Comparison of ENCODE assay signal across 2 cellular contexts in genomic region chrX:77415882-77416281, GRCh38.
TF ChIP-seq lines count a peak whose summit lies in the region.

No MANE protein-coding gene starts in this region.

TF ChIP-seq in SK-N-SH treated with all-trans-retinoic acid at 6 μM for 48 hours, 23 proteins besides CTCF, POLR2A, EP300 and RAD21 (continued from another document):
- TF ChIP-seq ARNTL (CRISPR knock-in tag; IDR thresholded peaks at IDR 0.05; ENCODE audit: borderline replicate concordance, low read depth) (no peak), ZFP30 (CRISPR knock-in tag; IDR thresholded peaks at IDR 0.05) (no peak), TOX (CRISPR knock-in tag; IDR thresholded peaks at IDR 0.05; ENCODE audit: borderline replicate concordance) (no peak), CREB5 (CRISPR knock-in tag; IDR thresholded peaks at IDR 0.05; ENCODE audit: low read depth) (no peak), CSRNP3 (CRISPR knock-in tag; IDR thresholded peaks at IDR 0.05) (no peak), TCF4 (CRISPR knock-in tag; IDR thresholded peaks at IDR 0.05; ENCODE audit: borderline replicate concordance) (no peak), PPARA (CRISPR knock-in tag; IDR thresholded peaks at IDR 0.05; ENCODE audit: borderline replicate concordance) (no peak), OSR1 (CRISPR knock-in tag; IDR thresholded peaks at IDR 0.05) (no peak), GLIS3 (CRISPR knock-in tag; IDR thresholded peaks at IDR 0.05) (no peak)

TF ChIP-seq in endothelial cell of umbilical vein, 7 proteins besides CTCF, POLR2A, EP300 and RAD21 (continued from another document):
- TF ChIP-seq MAX (IDR thresholded peaks at IDR 0.05; ENCODE audit: insufficient read depth, insufficient read length), result no peak
- TF ChIP-seq GATA2 (IDR thresholded peaks at IDR 0.05; ENCODE audit: insufficient read depth, insufficient read length, low read depth, low read length), result no peak
- no peak for TF ChIP-seq POLR2AphosphoS5 (IDR thresholded peaks at IDR 0.05; ENCODE audit: insufficient read depth, low read depth, low read length)
- TF ChIP-seq JUN (IDR thresholded peaks at IDR 0.05; ENCODE audit: borderline replicate concordance, insufficient read depth, insufficient read length, low read depth), result no peak
- no peak for TF ChIP-seq FOS (IDR thresholded peaks at IDR 0.05; ENCODE audit: borderline replicate concordance, insufficient read depth, low read length)
- no peak for TF ChIP-seq EZH2 (IDR thresholded peaks at IDR 0.05; ENCODE audit: borderline replicate concordance, low read depth, low read length, severe bottlenecking)
TF ChIP-seq in endothelial cell of umbilical vein: peak in this region for 0.
